ENCODE assay signal across 1 cellular context in genomic region chr17:75904749-75905521, GRCh38.
A peak's percentile ranks its signal among the peaks of the same experiment; 100 is the strongest.
TF ChIP-seq lines count a peak whose summit lies in the region.

Gene MRPL38 (minus strand): TSS chr17:75904884. CDS start chr17:75904875, 9 bp downstream.

TF ChIP-seq in HCT116, 20 proteins besides CTCF, POLR2A, EP300 and RAD21 (continued from another document):
- peak; percentile 88 for TF ChIP-seq SP1 (IDR thresholded peaks at IDR 0.05; ENCODE audit: low read depth)
